In genomic region chr15:92922405-92923002, GRCh38 we compare ENCODE assay signal across 8 cellular contexts. TPM values are rescaled to one million over a fixed set of nuclear protein-coding genes. Genes with fewer than 3 reads are reported as not detected.
DNase-seq lines count a peak whose midpoint lies in the region; ATAC-seq and TF ChIP-seq lines count a peak whose summit lies in the region.

No MANE protein-coding gene starts in this region.

- no peaks in the 10 kb centered on the region for H3K9me3 ChIP-seq in Caco-2

- DNase-seq in Caco-2 (no peak), NCI-H69 (lab: John Stamatoyannopoulos, UW) (no peak), coronary artery (ENCODE audit: low spot score) (no peak), CD1c-positive myeloid dendritic cell (ENCODE audit: extremely low spot score) (no peak), hepatic stellate cell (ENCODE audit: low spot score) (no peak)
- no peak for DNase-seq in naive thymus-derived CD8-positive, alpha-beta T cell

- TF ChIP-seq CTCF in Caco-2 (IDR thresholded peaks at IDR 0.05; ENCODE audit: insufficient read depth in 1 of 2, low read depth in 1 of 2, low read length in 1 of 2, severe bottlenecking in 1 of 2, unreplicated experiment in 1 of 2) (no peak), coronary artery (IDR thresholded peaks at IDR 0.05) (no peak)

- no peak overlapping the region for H3K4me3 Mint-ChIP-seq in Caco-2 (ENCODE audit: unreplicated experiment)
- peak overlapping the region; percentile 77 for H3K4me3 Mint-ChIP-seq in activated naive CD8-positive, alpha-beta T cell
- peak overlapping the region in 9 of 10 donors; percentile 41 to 82 (median 70) for H3K4me3 Mint-ChIP-seq in naive thymus-derived CD8-positive, alpha-beta T cell

- no peaks in the 10 kb centered on the region for H3K9me3 Mint-ChIP-seq in Caco-2 (ENCODE audit: unreplicated experiment)
- no peaks in the 10 kb centered on the region for H3K9me3 Mint-ChIP-seq in activated naive CD8-positive, alpha-beta T cell (ENCODE audit: low read depth)
- no peaks in the 10 kb centered on the region for H3K9me3 Mint-ChIP-seq in naive thymus-derived CD8-positive, alpha-beta T cell

- no peaks in the 10 kb centered on the region for H3K27me3 Mint-ChIP-seq in Caco-2 (ENCODE audit: insufficient read depth, unreplicated experiment)
- H3K27me3 Mint-ChIP-seq in activated naive CD8-positive, alpha-beta T cell, result no peaks in the 10 kb centered on the region
- H3K27me3 Mint-ChIP-seq in naive thymus-derived CD8-positive, alpha-beta T cell, result no peaks in the 10 kb centered on the region

- no peaks in the 10 kb centered on the region for H3K27me3 ChIP-seq in Caco-2 (replicated peaks; ENCODE audit: control insufficient read depth, insufficient read depth, low read length)

- CTCF ChIA-PET in Caco-2 (lab: Charles Lee), result no interaction called here

- H3K27ac ChIP-seq in coronary artery, result peak overlapping the region in 1 of 2 donors; percentile 55

- peak; percentile 63 for ATAC-seq in GM21786 (IDR thresholded peaks at IDR 0.05; ENCODE audit: unreplicated experiment)
- peak; percentile 57 to 78 for ATAC-seq in naive thymus-derived CD8-positive, alpha-beta T cell

- H3K4me1 ChIP-seq in Caco-2, result peaks cover 28% of the 10 kb centered on the region

- peaks cover 93% of the 10 kb centered on the region for H3K36me3 Mint-ChIP-seq in Caco-2 (ENCODE audit: insufficient read depth, unreplicated experiment)
- H3K36me3 Mint-ChIP-seq in activated naive CD8-positive, alpha-beta T cell, result peaks cover 7% of the 10 kb centered on the region
- H3K36me3 Mint-ChIP-seq in naive thymus-derived CD8-positive, alpha-beta T cell, result peaks cover 5 to 74% (median 19%) of the 10 kb centered on the region in 3 donors

- POLR2A ChIA-PET in Caco-2 (lab: Charles Lee), result no interaction called here
- POLR2A ChIA-PET in naive thymus-derived CD8-positive, alpha-beta T cell (lab: Charles Lee), result interaction anchor here (0.8 to 11.4 kb wide), 6 partner anchors 10 to 114 kb away, joined by 3 to 183 read pairs (median 6); no protein-coding TSS in a partner anchor

- peaks cover 32% of the 10 kb centered on the region for H3K4me1 Mint-ChIP-seq in Caco-2 (ENCODE audit: low read depth, unreplicated experiment)
- peaks cover 86% of the 10 kb centered on the region for H3K4me1 Mint-ChIP-seq in activated naive CD8-positive, alpha-beta T cell (ENCODE audit: low read depth)
- peaks cover 39 to 89% (median 79%) of the 10 kb centered on the region in 4 donors for H3K4me1 Mint-ChIP-seq in naive thymus-derived CD8-positive, alpha-beta T cell

- H3K27ac Mint-ChIP-seq in Caco-2 (ENCODE audit: unreplicated experiment), result peak overlapping the region; percentile 27
- H3K27ac Mint-ChIP-seq in activated naive CD8-positive, alpha-beta T cell, result peak overlapping the region; percentile 92
- peak overlapping the region; percentile 69 to 96 (median 89) for H3K27ac Mint-ChIP-seq in naive thymus-derived CD8-positive, alpha-beta T cell

- H3K4me3 ChIP-seq in Caco-2 (ENCODE audit: low read depth, low read length) (no peak overlapping the region), coronary artery (no peak overlapping the region)

- BruUV-seq in Caco-2 (replicated peaks; lab: Mats Ljungman, UMichigan), result no TSS peak

- H3K36me3 ChIP-seq in Caco-2 (ENCODE audit: control insufficient read depth, insufficient read depth, low read length), result no peaks in the 10 kb centered on the region

- intact Hi-C loops in Caco-2 (cut with micrococcal nuclease; ENCODE audit: unreplicated experiment), result no loop called here

RNA-seq across cellular contexts. Expression of gene CHD2, which starts 22.4 kb away (rescaled TPM):
- 85.0 and 108 TPM in 2 replicates for total RNA-seq in Caco-2 (2022)
- 100 to 1,000 TPM; 415 to 427 TPM for total RNA-seq in naive thymus-derived CD8-positive, alpha-beta T cell
- 100 to 1,000 TPM in 1 of 3 donors, 10 to 100 TPM in 2; 53.1 to 101 (median 68.1) TPM for polyA plus RNA-seq in naive thymus-derived CD8-positive, alpha-beta T cell

Comparison
In these comparisons a context has a peak if more than half of its experiments do, and no peak if none do; other contexts are left out.
1. H3K27ac Mint-ChIP-seq: peak in every context shown above with its lines; median percentile 92 in activated naive CD8-positive, alpha-beta T cell; 89 in naive thymus-derived CD8-positive, alpha-beta T cell; 27 in Caco-2.